1 cellular context compared by ENCODE assay signal in the genomic region with DNA sequence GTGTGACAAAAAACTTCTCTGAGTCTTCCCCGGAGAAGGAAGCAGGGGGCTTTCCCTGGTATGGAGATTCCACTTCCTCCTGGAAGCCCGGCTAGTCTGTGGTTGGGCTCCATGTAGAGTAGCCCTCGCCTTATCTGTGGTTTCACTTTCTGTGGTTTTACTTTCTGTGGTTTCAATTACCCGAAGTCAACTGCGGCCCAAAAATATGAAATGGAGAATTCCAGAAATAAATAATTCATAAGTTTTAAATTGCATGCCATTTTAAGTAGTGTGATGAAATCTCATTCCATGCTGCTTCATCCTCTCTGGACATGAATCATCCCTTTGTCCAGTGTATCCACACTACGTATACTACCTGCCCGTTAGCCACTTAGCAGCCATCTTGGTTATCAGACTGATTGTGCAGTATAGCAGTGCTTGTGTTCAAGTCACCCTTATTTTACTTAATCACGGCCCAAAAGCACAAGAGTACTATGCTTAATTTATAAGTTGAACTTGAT.
TF ChIP-seq lines count a peak whose summit lies in the region.

No MANE protein-coding gene starts in this region.

TF ChIP-seq in K562, 482 proteins besides CTCF, POLR2A, EP300 and RAD21 (continued from another document):
- no peak for TF ChIP-seq SIX5 (IDR thresholded peaks at IDR 0.05; ENCODE audit: borderline replicate concordance in 1 of 2, insufficient read depth in 1 of 2, low read depth in 1 of 2, low read length in 2 of 2)
- no peak for TF ChIP-seq ZBTB7A (IDR thresholded peaks at IDR 0.05; ENCODE audit: borderline replicate concordance, control insufficient read depth, low read depth, low read length)
- no peak for TF ChIP-seq SMARCC2 (IDR thresholded peaks at IDR 0.05; ENCODE audit: low read depth)
- no peak for TF ChIP-seq ZNF143 (CRISPR knock-in tag; IDR thresholded peaks at IDR 0.05)
- peak; percentile 64 for TF ChIP-seq ZBTB12 (CRISPR knock-in tag; IDR thresholded peaks at IDR 0.05)
- TF ChIP-seq CCNT2 (IDR thresholded peaks at IDR 0.05; ENCODE audit: borderline replicate concordance, extremely low read depth, insufficient read length, low read depth, low read length) = no peak
- no peak for TF ChIP-seq OTX1 (CRISPR knock-in tag; IDR thresholded peaks at IDR 0.05)
- no peak for TF ChIP-seq POLR3G (IDR thresholded peaks at IDR 0.05; ENCODE audit: extremely low read depth, insufficient read length, insufficient replicate concordance)
- TF ChIP-seq MLX (CRISPR knock-in tag; conservative IDR thresholded peaks at IDR 0.05) = no peak
